ENCODE assay signal across 1 cellular context in the genomic region with DNA sequence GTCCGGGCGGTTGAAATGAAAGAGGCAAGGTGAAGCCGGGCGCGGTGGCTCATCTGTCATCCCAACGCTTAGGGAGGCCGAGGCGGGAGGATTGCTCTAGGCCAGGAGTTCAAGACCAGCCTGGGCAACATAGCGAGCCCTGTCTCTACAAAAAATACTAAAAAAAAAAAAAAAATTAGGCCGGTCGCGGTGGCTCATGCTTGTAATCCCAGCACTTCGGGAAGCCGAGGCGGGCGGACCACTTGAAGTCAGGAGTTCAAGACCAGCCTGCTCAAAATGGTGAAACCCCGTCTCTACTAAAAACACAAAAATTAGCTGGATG.
TF ChIP-seq lines count a peak whose summit lies in the region.

No MANE protein-coding gene starts in this region.

TF ChIP-seq in HCT116, 20 proteins besides CTCF, POLR2A, EP300 and RAD21 (continued from another document):
- TF ChIP-seq, protein P1, sequence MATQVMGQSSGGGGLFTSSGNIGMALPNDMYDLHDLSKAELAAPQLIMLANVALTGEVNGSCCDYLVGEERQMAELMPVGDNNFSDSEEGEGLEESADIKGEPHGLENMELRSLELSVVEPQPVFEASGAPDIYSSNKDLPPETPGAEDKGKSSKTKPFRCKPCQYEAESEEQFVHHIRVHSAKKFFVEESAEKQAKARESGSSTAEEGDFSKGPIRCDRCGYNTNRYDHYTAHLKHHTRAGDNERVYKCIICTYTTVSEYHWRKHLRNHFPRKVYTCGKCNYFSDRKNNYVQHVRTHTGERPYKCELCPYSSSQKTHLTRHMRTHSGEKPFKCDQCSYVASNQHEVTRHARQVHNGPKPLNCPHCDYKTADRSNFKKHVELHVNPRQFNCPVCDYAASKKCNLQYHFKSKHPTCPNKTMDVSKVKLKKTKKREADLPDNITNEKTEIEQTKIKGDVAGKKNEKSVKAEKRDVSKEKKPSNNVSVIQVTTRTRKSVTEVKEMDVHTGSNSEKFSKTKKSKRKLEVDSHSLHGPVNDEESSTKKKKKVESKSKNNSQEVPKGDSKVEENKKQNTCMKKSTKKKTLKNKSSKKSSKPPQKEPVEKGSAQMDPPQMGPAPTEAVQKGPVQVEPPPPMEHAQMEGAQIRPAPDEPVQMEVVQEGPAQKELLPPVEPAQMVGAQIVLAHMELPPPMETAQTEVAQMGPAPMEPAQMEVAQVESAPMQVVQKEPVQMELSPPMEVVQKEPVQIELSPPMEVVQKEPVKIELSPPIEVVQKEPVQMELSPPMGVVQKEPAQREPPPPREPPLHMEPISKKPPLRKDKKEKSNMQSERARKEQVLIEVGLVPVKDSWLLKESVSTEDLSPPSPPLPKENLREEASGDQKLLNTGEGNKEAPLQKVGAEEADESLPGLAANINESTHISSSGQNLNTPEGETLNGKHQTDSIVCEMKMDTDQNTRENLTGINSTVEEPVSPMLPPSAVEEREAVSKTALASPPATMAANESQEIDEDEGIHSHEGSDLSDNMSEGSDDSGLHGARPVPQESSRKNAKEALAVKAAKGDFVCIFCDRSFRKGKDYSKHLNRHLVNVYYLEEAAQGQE (IDR thresholded peaks at IDR 0.05; ENCODE audit: low read depth), result no peak
- peak; percentile 82 for TF ChIP-seq SIN3A (IDR thresholded peaks at IDR 0.05; ENCODE audit: low read depth)
- no peak for TF ChIP-seq JUND (IDR thresholded peaks at IDR 0.05)
- no peak for TF ChIP-seq FOSL1 (IDR thresholded peaks at IDR 0.05; ENCODE audit: low read depth)
- TF ChIP-seq EGR1 (IDR thresholded peaks at IDR 0.05; ENCODE audit: low read depth), result no peak
- TF ChIP-seq, protein P2, sequence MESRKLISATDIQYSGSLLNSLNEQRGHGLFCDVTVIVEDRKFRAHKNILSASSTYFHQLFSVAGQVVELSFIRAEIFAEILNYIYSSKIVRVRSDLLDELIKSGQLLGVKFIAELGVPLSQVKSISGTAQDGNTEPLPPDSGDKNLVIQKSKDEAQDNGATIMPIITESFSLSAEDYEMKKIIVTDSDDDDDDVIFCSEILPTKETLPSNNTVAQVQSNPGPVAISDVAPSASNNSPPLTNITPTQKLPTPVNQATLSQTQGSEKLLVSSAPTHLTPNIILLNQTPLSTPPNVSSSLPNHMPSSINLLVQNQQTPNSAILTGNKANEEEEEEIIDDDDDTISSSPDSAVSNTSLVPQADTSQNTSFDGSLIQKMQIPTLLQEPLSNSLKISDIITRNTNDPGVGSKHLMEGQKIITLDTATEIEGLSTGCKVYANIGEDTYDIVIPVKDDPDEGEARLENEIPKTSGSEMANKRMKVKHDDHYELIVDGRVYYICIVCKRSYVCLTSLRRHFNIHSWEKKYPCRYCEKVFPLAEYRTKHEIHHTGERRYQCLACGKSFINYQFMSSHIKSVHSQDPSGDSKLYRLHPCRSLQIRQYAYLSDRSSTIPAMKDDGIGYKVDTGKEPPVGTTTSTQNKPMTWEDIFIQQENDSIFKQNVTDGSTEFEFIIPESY (IDR thresholded peaks at IDR 0.05; ENCODE audit: extremely low read depth, insufficient replicate concordance, low read length), result no peak
- no peak for TF ChIP-seq SRF (IDR thresholded peaks at IDR 0.05; ENCODE audit: low read depth)
- TF ChIP-seq ZFX (IDR thresholded peaks at IDR 0.05), result no peak
- TF ChIP-seq, protein P3, sequence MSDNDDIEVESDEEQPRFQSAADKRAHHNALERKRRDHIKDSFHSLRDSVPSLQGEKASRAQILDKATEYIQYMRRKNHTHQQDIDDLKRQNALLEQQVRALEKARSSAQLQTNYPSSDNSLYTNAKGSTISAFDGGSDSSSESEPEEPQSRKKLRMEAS (IDR thresholded peaks at IDR 0.05), result peak; percentile 8; the same call in 1 of the 2 replicates
